In genomic region chr4:13481569-13481968, GRCh38 we compare ENCODE assay signal across 11 cellular contexts. TPM values are rescaled to one million over a fixed set of nuclear protein-coding genes. Genes with fewer than 3 reads are reported as not detected.
A peak's percentile ranks its signal among the peaks of the same experiment; 100 is the strongest.
DNase-seq lines count a peak whose midpoint lies in the region; ATAC-seq and TF ChIP-seq lines count a peak whose summit lies in the region.
"Had no signal": no experiment of that assay in that cellular context is flagged by ENCODE, and none has a peak within 500 bp of the region (broad histone marks: within the 10 kb centered on the region; RNA-seq: fewer than 3 reads in every experiment).

No MANE protein-coding gene starts in this region.

- H3K4me1 ChIP-seq in DND-41 (ENCODE audit: insufficient read depth, low read length) (peaks cover 41% of the 10 kb centered on the region), upper lobe of right lung (peaks cover 27% of the 10 kb centered on the region)
- peaks cover 15 to 18% of the 10 kb centered on the region in 2 donors for H3K4me1 ChIP-seq in naive thymus-derived CD4-positive, alpha-beta T cell (ENCODE audit: control insufficient read depth in 2 of 2, insufficient read depth in 2 of 2, low read length in 2 of 2)

- H3K9me3 Mint-ChIP-seq in naive thymus-derived CD4-positive, alpha-beta T cell, result no peaks in the 10 kb centered on the region
- H3K9me3 Mint-ChIP-seq: activated CD4-positive, alpha-beta memory T cell treated with anti-CD3 and anti-CD28 coated beads for 36 hours had no signal

- H3K79me2 ChIP-seq in DND-41 (ENCODE audit: insufficient read depth, low read length), result peaks cover 52% of the 10 kb centered on the region

- no peak for DNase-seq in DND-41
- DNase-seq in LHCN-M2 (ENCODE audit: low read depth), result peak; percentile 76
- peak; percentile 15 for DNase-seq in amniotic stem cell (lab: John Stamatoyannopoulos, UW)
- no peak for DNase-seq in naive thymus-derived CD4-positive, alpha-beta T cell
- DNase-seq in upper lobe of right lung, result no peak
- no peak for DNase-seq in NCI-H1048 (lab: John Stamatoyannopoulos, UW)
- DNase-seq: activated CD4-positive, alpha-beta memory T cell treated with anti-CD3 and anti-CD28 coated beads for 36 hours; NCI-H2029 treated with DMSO at 0.1 percent for 48 hours had no signal

- POLR2A ChIA-PET in naive thymus-derived CD4-positive, alpha-beta T cell (lab: Charles Lee), result interaction anchor here (0.7 kb wide), 1 partner anchor 13 kb away, joined by 4 read pairs; no protein-coding TSS in a partner anchor

- CTCF ChIA-PET in naive thymus-derived CD4-positive, alpha-beta T cell (lab: Charles Lee), result no interaction called here

- H3K36me3 ChIP-seq in DND-41 (ENCODE audit: insufficient read depth, low read length), result peaks cover 11% of the 10 kb centered on the region
- peaks cover 0 to 4% (median 0%) of the 10 kb centered on the region in 3 experiments for H3K36me3 ChIP-seq in naive thymus-derived CD4-positive, alpha-beta T cell (ENCODE audit: control insufficient read depth in 2 of 3, insufficient read depth in 3 of 3, low read length in 3 of 3)
- H3K36me3 ChIP-seq in upper lobe of right lung, result no peaks in the 10 kb centered on the region

- H2AFZ ChIP-seq in DND-41 (ENCODE audit: low read depth, low read length), result no peak overlapping the region

- no peaks in the 10 kb centered on the region for H3K27me3 ChIP-seq in DND-41 (ENCODE audit: insufficient read depth, low read length, poor library complexity)
- no peaks in the 10 kb centered on the region for H3K27me3 ChIP-seq in naive thymus-derived CD4-positive, alpha-beta T cell (ENCODE audit: control insufficient read depth in 2 of 2, insufficient read depth in 2 of 2, low read length in 2 of 2)
- no peaks in the 10 kb centered on the region for H3K27me3 ChIP-seq in upper lobe of right lung

- H3K4me1 Mint-ChIP-seq in naive thymus-derived CD4-positive, alpha-beta T cell, result peaks cover 12 to 42% (median 28%) of the 10 kb centered on the region in 7 donors

- intact Hi-C loops in naive thymus-derived CD4-positive, alpha-beta T cell (cut with micrococcal nuclease), result no loop called here
- intact Hi-C loops in upper lobe of right lung (cut with DNase I), result no loop called here

- H3K36me3 Mint-ChIP-seq in naive thymus-derived CD4-positive, alpha-beta T cell, result peaks cover 0 to 5% (median 2%) of the 10 kb centered on the region in 5 donors
- H3K36me3 Mint-ChIP-seq: activated CD4-positive, alpha-beta memory T cell treated with anti-CD3 and anti-CD28 coated beads for 36 hours had no signal

- ATAC-seq in DND-41 (ENCODE audit: insufficient read depth, low read depth), result no peak
- ATAC-seq in naive thymus-derived CD4-positive, alpha-beta T cell, result no peak
- no peak for ATAC-seq in GM18909 (IDR thresholded peaks at IDR 0.05; ENCODE audit: poor library complexity, unreplicated experiment)
- no peak for ATAC-seq in GM18517 (IDR thresholded peaks at IDR 0.05; ENCODE audit: unreplicated experiment)
- no peak for ATAC-seq in upper lobe of right lung

- no peak for TF ChIP-seq CTCF in DND-41 (IDR thresholded peaks at IDR 0.05; ENCODE audit: borderline replicate concordance, extremely low read depth, low read length, poor library complexity, severe bottlenecking)
- no peak for TF ChIP-seq CTCF in upper lobe of right lung (IDR thresholded peaks at IDR 0.05)

- peak overlapping the region; percentile 34; the same call in 1 of the 2 replicates for H3K9ac ChIP-seq in DND-41 (ENCODE audit: low read depth, low read length)

- H3K27me3 Mint-ChIP-seq in naive thymus-derived CD4-positive, alpha-beta T cell, result no peaks in the 10 kb centered on the region
- H3K27me3 Mint-ChIP-seq: activated CD4-positive, alpha-beta memory T cell treated with anti-CD3 and anti-CD28 coated beads for 36 hours had no signal

- H3K27ac Mint-ChIP-seq in naive thymus-derived CD4-positive, alpha-beta T cell, result peak overlapping the region in 4 of 9 donors; percentile 2 to 83 (median 38)
- H3K27ac Mint-ChIP-seq: activated CD4-positive, alpha-beta memory T cell treated with anti-CD3 and anti-CD28 coated beads for 36 hours had no signal

- peak overlapping the region in 8 of 10 donors; percentile 5 to 45 (median 19) for H3K4me3 Mint-ChIP-seq in naive thymus-derived CD4-positive, alpha-beta T cell
- H3K4me3 Mint-ChIP-seq: activated CD4-positive, alpha-beta memory T cell treated with anti-CD3 and anti-CD28 coated beads for 36 hours had no signal

- H3K27ac ChIP-seq in DND-41 (ENCODE audit: low read length), result no peak overlapping the region
- no peak overlapping the region for H3K27ac ChIP-seq in naive thymus-derived CD4-positive, alpha-beta T cell (ENCODE audit: low read depth, low read length)
- no peak overlapping the region for H3K27ac ChIP-seq in upper lobe of right lung
- H3K27ac ChIP-seq: neutrophil had no signal

- H3K4me3 ChIP-seq in DND-41 (ENCODE audit: low read depth in 1 of 2, low read length in 2 of 2) (no peak overlapping the region), upper lobe of right lung (no peak overlapping the region)
- no peak overlapping the region for H3K4me3 ChIP-seq in naive thymus-derived CD4-positive, alpha-beta T cell (ENCODE audit: low read length)

- peak overlapping the region; percentile 84 for H3K4me2 ChIP-seq in DND-41 (ENCODE audit: insufficient read depth, low read length)

- H4K20me1 ChIP-seq in DND-41 (ENCODE audit: insufficient read depth, low read length), result no peaks in the 10 kb centered on the region; the same call in 1 of the 2 replicates

- H3K9me3 ChIP-seq in DND-41 (ENCODE audit: insufficient read depth, low read length, severe bottlenecking) (no peaks in the 10 kb centered on the region), upper lobe of right lung (no peaks in the 10 kb centered on the region)
- H3K9me3 ChIP-seq in naive thymus-derived CD4-positive, alpha-beta T cell (ENCODE audit: control insufficient read depth in 2 of 3, low read length in 3 of 3), result no peaks in the 10 kb centered on the region
- H3K9me3 ChIP-seq: neutrophil had no signal

RNA-seq across cellular contexts. Expression of gene RAB28, which starts 2.6 kb away (rescaled TPM):
- 28.0 and 28.5 TPM in 2 replicates for total RNA-seq in LHCN-M2 (2014; rRNA removed)
- 8.6 TPM for polyA plus RNA-seq in LHCN-M2 (2012)
- total RNA-seq in naive thymus-derived CD4-positive, alpha-beta T cell, result 10 to 100 TPM in 3 of 5 experiments, 1 to 10 TPM in 2; 8.0 to 16.1 (median 14.0) TPM
- polyA plus RNA-seq in naive thymus-derived CD4-positive, alpha-beta T cell, result 10 to 100 TPM; 11.0 to 14.8 TPM
- 17.9 TPM for total RNA-seq in upper lobe of right lung

Comparison
In these comparisons a context has a peak if more than half of its experiments do, and no peak if none do; other contexts are left out.
1. DNase-seq: peak in LHCN-M2 (single experiment) and amniotic stem cell (single experiment); none in DND-41 (single experiment), naive thymus-derived CD4-positive, alpha-beta T cell (0 of 9), upper lobe of right lung (single experiment) and NCI-H1048 (single experiment).